In genomic region chr10:22476601-22477364, GRCh38 we compare ENCODE assay signal across 10 cellular contexts.
DNase-seq lines count a peak whose midpoint lies in the region; ATAC-seq, FAIRE-seq and TF ChIP-seq lines count a peak whose summit lies in the region.
"Had no signal": no experiment of that assay in that cellular context is flagged by ENCODE, and none has a peak within 500 bp of the region (broad histone marks: within the 10 kb centered on the region; RNA-seq: fewer than 3 reads in every experiment).

No MANE protein-coding gene starts in this region.

- peaks cover 9 to 37% (median 15%) of the 10 kb centered on the region in 4 donors for H3K27me3 ChIP-seq in liver (ENCODE audit: control insufficient read depth in 4 of 4, insufficient read depth in 4 of 4, low read length in 3 of 4)
- H3K27me3 ChIP-seq in HepG2 (ENCODE audit: control insufficient read depth in 1 of 2, insufficient read depth in 2 of 2, low read length in 2 of 2), result peaks cover 0 to 4% of the 10 kb centered on the region in 2 experiments; a peak in 1 of 5 replicates
- peaks cover 0 to 32% (median 0%) of the 10 kb centered on the region in 45 donors for H3K27me3 ChIP-seq in dorsolateral prefrontal cortex

- no peak overlapping the region for H3K4me2 ChIP-seq in HepG2 (ENCODE audit: low read depth, low read length)

- intact Hi-C loops in HepG2 (cut with micrococcal nuclease; ENCODE audit: unreplicated experiment) (no loop called here), dorsolateral prefrontal cortex (cut with DNase I) (loop anchor here (2.0 to 5.0 kb wide), 3 partner anchors 39 to 511 kb away; no protein-coding TSS in a partner anchor), natural killer cell (cut with micrococcal nuclease) (loop anchor here (10.0 kb wide), 1 partner anchor 132 kb away; the partner anchor contains the start of gene SPAG6)

- H3K27ac ChIP-seq in liver (ENCODE audit: low read depth in 1 of 2, low read length in 2 of 2) (no peak overlapping the region), HepG2 (ENCODE audit: extremely low read length, insufficient read depth, low read length) (no peak overlapping the region), dorsolateral prefrontal cortex (peak overlapping the region in 45 of 59 donors; percentile 3 to 94 (median 79))

- H3K9me3 Mint-ChIP-seq in natural killer cell, result no peaks in the 10 kb centered on the region

- H3K4me3 ChIP-seq in liver (ENCODE audit: low read depth in 1 of 3, low read length in 3 of 3), result peak overlapping the region in 2 of 3 donors; percentile 15 to 48
- H3K4me3 ChIP-seq in HepG2 (replicated peaks in 1 of 3; ENCODE audit: insufficient read depth in 1 of 3, low read depth in 2 of 3, low read length in 3 of 3), result no peak overlapping the region
- H3K4me3 ChIP-seq in dorsolateral prefrontal cortex, result peak overlapping the region; percentile 44 to 86 (median 66)

- peak overlapping the region; percentile 81 for H3K4me3 Mint-ChIP-seq in natural killer cell

- CTCF ChIA-PET in HepG2 (lab: Yijun Ruan, JAX; ENCODE audit: low intra/inter-chr PET ratio, low total read pairs), result no interaction called here

- H3K27ac Mint-ChIP-seq in natural killer cell, result no peak overlapping the region

- FAIRE-seq in HepG2 (lab: Jason Lieb, UNC) (no peak), urothelium cell line (lab: Jason Lieb, UNC) (no peak)

- no peaks in the 10 kb centered on the region for H3K36me3 ChIP-seq in liver (ENCODE audit: control insufficient read depth in 4 of 4, insufficient read depth in 3 of 4, low read depth in 1 of 4, low read length in 3 of 4)
- H3K36me3 ChIP-seq in HepG2 (replicated peaks in 1 of 2; ENCODE audit: control insufficient read depth in 1 of 2, insufficient read depth in 2 of 2, low read length in 2 of 2), result no peaks in the 10 kb centered on the region

- POLR2A ChIA-PET in HepG2 (lab: Yijun Ruan, JAX), result no interaction called here

- no peak for DNase-seq in HepG2 (ENCODE audit: low spot score)
- peak in 1 of 10 donors; percentile 44 for DNase-seq in dorsolateral prefrontal cortex
- no peak for DNase-seq in natural killer cell
- DNase-seq in germinal center (ENCODE audit: low spot score), result no peak
- no peak for DNase-seq in urothelium cell line (ENCODE audit: low spot score)
- DNase-seq: amniotic stem cell, KG1 had no signal

- H3K4me1 ChIP-seq in liver (ENCODE audit: control insufficient read depth in 4 of 4, insufficient read depth in 4 of 4, low read length in 3 of 4), result peaks cover 0 to 20% (median 12%) of the 10 kb centered on the region in 4 donors
- H3K4me1 ChIP-seq in HepG2 (ENCODE audit: insufficient read depth, low read length), result no peaks in the 10 kb centered on the region

- 16% methylated on average over 57 of the region's 57 CpGs for WGBS in liver
- WGBS in HepG2 (ENCODE audit: low lambda C conversion rate), result 88% methylated on average over 57 of the region's 57 CpGs

- H2AFZ ChIP-seq in HepG2 (ENCODE audit: low read length), result no peak overlapping the region

- in situ Hi-C loops in HepG2 (cut with HindIII; ENCODE audit: extremely low pct_ligation_motif_present, low pct_unique_long_range_greater_than_20kb), result no loop called here

- H3K36me3 Mint-ChIP-seq in natural killer cell, result no peaks in the 10 kb centered on the region

- TF ChIP-seq CTCF in liver (IDR thresholded peaks at IDR 0.05; ENCODE audit: low read depth, low read length, missing input control) (no peak), HepG2 (CRISPR knock-in tag; IDR thresholded peaks at IDR 0.05) (no peak), dorsolateral prefrontal cortex (IDR thresholded peaks at IDR 0.05 in 54 of 56, conservative IDR thresholded peaks at IDR 0.05 in 2 of 56; ENCODE audit: low read depth in 1 of 56, partially characterized antibody in 56 of 56) (no peak), natural killer cell (IDR thresholded peaks at IDR 0.05) (no peak)

- H3K4me1 Mint-ChIP-seq in natural killer cell, result peaks cover 26 to 43% of the 10 kb centered on the region in 2 donors

- ATAC-seq in HepG2 (no peak), natural killer cell (peak in 2 of 3 donors; percentile 13 to 27), GM19397 (IDR thresholded peaks at IDR 0.05; ENCODE audit: unreplicated experiment) (no peak), HG02840 (IDR thresholded peaks at IDR 0.05; ENCODE audit: low FRiP score, unreplicated experiment) (no peak)

- TF ChIP-seq POLR2A in HepG2 (IDR thresholded peaks at IDR 0.05; ENCODE audit: insufficient read depth in 1 of 2, low read depth in 2 of 2, low read length in 2 of 2), result no peak

- TF ChIP-seq EP300 in HepG2 (IDR thresholded peaks at IDR 0.05; ENCODE audit: low read depth in 2 of 2, low read length in 2 of 2), result no peak
- TF ChIP-seq EP300 in HepG2 (CRISPR knock-in tag; IDR thresholded peaks at IDR 0.05; ENCODE audit: borderline replicate concordance), result no peak

- TF ChIP-seq RAD21 in liver (IDR thresholded peaks at IDR 0.05), result no peak
- TF ChIP-seq RAD21 in HepG2 (CRISPR knock-in tag; IDR thresholded peaks at IDR 0.05), result no peak

- peaks cover 0 to 8% (median under 1%) of the 10 kb centered on the region in 4 donors for H3K9me3 ChIP-seq in liver (ENCODE audit: control insufficient read depth in 4 of 4, low read length in 3 of 4)
- no peaks in the 10 kb centered on the region for H3K9me3 ChIP-seq in HepG2 (ENCODE audit: low read length)

- H3K27me3 Mint-ChIP-seq in natural killer cell (ENCODE audit: low read depth in 2 of 2), result peaks cover 69% of the 10 kb centered on the region in 2 donors

- BruUV-seq in HepG2 (replicated peaks; lab: Mats Ljungman, UMichigan), result no TSS peak

- H4K20me1 ChIP-seq in HepG2 (ENCODE audit: insufficient read depth, low read length), result no peaks in the 10 kb centered on the region

- H3K9ac ChIP-seq in liver (ENCODE audit: low read depth in 1 of 2, low read length in 2 of 2) (no peak overlapping the region), HepG2 (ENCODE audit: insufficient read depth, low read depth, low read length) (no peak overlapping the region)

- no peaks in the 10 kb centered on the region for H3K79me2 ChIP-seq in HepG2 (ENCODE audit: insufficient read depth, low read length)

TF ChIP-seq in liver, 16 proteins besides CTCF, POLR2A, EP300 and RAD21:
- TF ChIP-seq HNF4G (IDR thresholded peaks at IDR 0.05), result no peak
- no peak for TF ChIP-seq GABPA (IDR thresholded peaks at IDR 0.05 in 1 of 2, conservative IDR thresholded peaks at IDR 0.05 in 1 of 2)
- TF ChIP-seq EGR1 (IDR thresholded peaks at IDR 0.05; ENCODE audit: low read depth in 2 of 2), result no peak

TF ChIP-seq in HepG2, 621 proteins besides CTCF, POLR2A, EP300 and RAD21:
- TF ChIP-seq STAT6 (CRISPR knock-in tag; IDR thresholded peaks at IDR 0.05; ENCODE audit: borderline replicate concordance) (no peak), TFE3 (CRISPR knock-in tag; IDR thresholded peaks at IDR 0.05) (no peak), ZNF776 (CRISPR knock-in tag; IDR thresholded peaks at IDR 0.05) (no peak), POGZ (CRISPR knock-in tag; IDR thresholded peaks at IDR 0.05) (no peak)
- TF ChIP-seq, protein P1, sequence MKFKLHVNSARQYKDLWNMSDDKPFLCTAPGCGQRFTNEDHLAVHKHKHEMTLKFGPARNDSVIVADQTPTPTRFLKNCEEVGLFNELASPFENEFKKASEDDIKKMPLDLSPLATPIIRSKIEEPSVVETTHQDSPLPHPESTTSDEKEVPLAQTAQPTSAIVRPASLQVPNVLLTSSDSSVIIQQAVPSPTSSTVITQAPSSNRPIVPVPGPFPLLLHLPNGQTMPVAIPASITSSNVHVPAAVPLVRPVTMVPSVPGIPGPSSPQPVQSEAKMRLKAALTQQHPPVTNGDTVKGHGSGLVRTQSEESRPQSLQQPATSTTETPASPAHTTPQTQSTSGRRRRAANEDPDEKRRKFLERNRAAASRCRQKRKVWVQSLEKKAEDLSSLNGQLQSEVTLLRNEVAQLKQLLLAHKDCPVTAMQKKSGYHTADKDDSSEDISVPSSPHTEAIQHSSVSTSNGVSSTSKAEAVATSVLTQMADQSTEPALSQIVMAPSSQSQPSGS (CRISPR knock-in tag; IDR thresholded peaks at IDR 0.05), result no peak
TF ChIP-seq in HepG2: peak in this region for 0.

Comparison
In these comparisons a context has a peak if more than half of its experiments do, and no peak if none do; other contexts are left out.
1. H3K4me3 ChIP-seq: peak in liver (2 of 3) and dorsolateral prefrontal cortex (59 of 59); none in HepG2 (0 of 3).
2. H3K27ac ChIP-seq: peak in dorsolateral prefrontal cortex (45 of 59); none in liver (0 of 2) and HepG2 (single experiment).
3. ATAC-seq: peak in natural killer cell (2 of 3); none in HepG2 (single experiment), GM19397 (single experiment) and HG02840 (single experiment).